In genomic region chr16:57591086-57591869, GRCh38 we compare ENCODE assay signal across 8 cellular contexts. TPM values are rescaled to one million over a fixed set of nuclear protein-coding genes. Genes with fewer than 3 reads are reported as not detected.
DNase-seq lines count a peak whose midpoint lies in the region; ATAC-seq and TF ChIP-seq lines count a peak whose summit lies in the region.

No MANE protein-coding gene starts in this region.

- H3K4me3 Mint-ChIP-seq in CD4-positive, alpha-beta T cell: peak overlapping the region; percentile 57
- peak overlapping the region; percentile 77 for H3K4me3 Mint-ChIP-seq in activated CD8-positive, alpha-beta T cell treated with anti-CD3 and anti-CD28 coated beads for 36 hours
- no peak overlapping the region for H3K4me3 Mint-ChIP-seq in endodermal cell
- peak overlapping the region in 1 of 2 donors; percentile 57 for H3K4me3 Mint-ChIP-seq in stimulated activated naive B cell treated with anti-CD40 and anti-IgM and Interleukin-4, amounts not matched to agents 10 μg/mL and 1 μg/mL and 100 μg/mL, for 72 hours

- H3K4me1 ChIP-seq in endodermal cell (ENCODE audit: control insufficient read depth, insufficient read depth, low read length) (no peaks in the 10 kb centered on the region), mesodermal cell (ENCODE audit: control insufficient read depth, insufficient read depth, low read length, poor library complexity, severe bottlenecking) (peaks cover 14% of the 10 kb centered on the region)

- H3K9ac ChIP-seq in endodermal cell (ENCODE audit: extremely low read depth, low read length, poor library complexity, severe bottlenecking): no peak overlapping the region

- H3K27me3 Mint-ChIP-seq in CD4-positive, alpha-beta T cell: no peaks in the 10 kb centered on the region
- no peaks in the 10 kb centered on the region for H3K27me3 Mint-ChIP-seq in activated CD8-positive, alpha-beta T cell treated with anti-CD3 and anti-CD28 coated beads for 36 hours
- H3K27me3 Mint-ChIP-seq in endodermal cell (ENCODE audit: insufficient read depth): peaks cover 20% of the 10 kb centered on the region
- peaks cover 5 to 8% of the 10 kb centered on the region in 2 donors for H3K27me3 Mint-ChIP-seq in stimulated activated naive B cell treated with anti-CD40 and anti-IgM and Interleukin-4, amounts not matched to agents 10 μg/mL and 1 μg/mL and 100 μg/mL, for 72 hours

- H3K9me3 Mint-ChIP-seq in CD4-positive, alpha-beta T cell: peaks cover 3% of the 10 kb centered on the region
- H3K9me3 Mint-ChIP-seq in activated CD8-positive, alpha-beta T cell treated with anti-CD3 and anti-CD28 coated beads for 36 hours: peaks cover 15% of the 10 kb centered on the region
- peaks cover 11% of the 10 kb centered on the region for H3K9me3 Mint-ChIP-seq in endodermal cell
- H3K9me3 Mint-ChIP-seq in stimulated activated naive B cell treated with anti-CD40 and anti-IgM and Interleukin-4, amounts not matched to agents 10 μg/mL and 1 μg/mL and 100 μg/mL, for 72 hours: peaks cover 4 to 5% of the 10 kb centered on the region in 2 donors

- CTCF ChIA-PET in CD4-positive, alpha-beta T cell (lab: Charles Lee): interaction anchor here (0.6 to 1.6 kb wide), 6 partner anchors 10 to 60 kb away, joined by 3 to 9 read pairs (median 5); no protein-coding TSS in a partner anchor
- CTCF ChIA-PET in activated CD8-positive, alpha-beta T cell treated with anti-CD3 and anti-CD28 coated beads for 36 hours (lab: Charles Lee): interaction anchor here (0.6 to 12.1 kb wide), 21 partner anchors 11 to 401 kb away, joined by 3 to 180 read pairs (median 5); partner anchors contain the start of gene ADGRG5

- no peak overlapping the region for H3K4me3 ChIP-seq in endodermal cell (ENCODE audit: low read length)
- H3K4me3 ChIP-seq in mesodermal cell (ENCODE audit: extremely low read depth, insufficient read depth, low read length, poor library complexity, severe bottlenecking): no peak overlapping the region

- H3K27ac ChIP-seq in CD4-positive, alpha-beta T cell (ENCODE audit: low read depth, low read length): no peak overlapping the region
- H3K27ac ChIP-seq in endodermal cell (ENCODE audit: low read depth, low read length) (no peak overlapping the region), mesodermal cell (ENCODE audit: low read depth, low read length, severe bottlenecking) (peak overlapping the region; percentile 79)

- POLR2A ChIA-PET in CD4-positive, alpha-beta T cell (lab: Charles Lee): interaction anchor here (0.8 to 2.8 kb wide), 5 partner anchors 11 to 59 kb away, joined by 3 to 15 read pairs (median 4); no protein-coding TSS in a partner anchor
- POLR2A ChIA-PET in activated CD8-positive, alpha-beta T cell treated with anti-CD3 and anti-CD28 coated beads for 36 hours (lab: Charles Lee): interaction anchor here (0.6 to 5.3 kb wide), 11 partner anchors 10 to 135 kb away, joined by 3 to 68 read pairs (median 5); partner anchors contain the start of gene CCDC102A

- no peaks in the 10 kb centered on the region for H3K36me3 ChIP-seq in endodermal cell (ENCODE audit: control insufficient read depth, insufficient read depth, low read length)
- no peaks in the 10 kb centered on the region for H3K36me3 ChIP-seq in mesodermal cell (ENCODE audit: control insufficient read depth, insufficient read depth, low read length)

- intact Hi-C loops in CD4-positive, alpha-beta T cell (cut with DNase I, micrococcal nuclease): loop anchor here (1.0 to 5.0 kb wide), 3 partner anchors 14 to 141 kb away; no protein-coding TSS in a partner anchor
- intact Hi-C loops in activated CD8-positive, alpha-beta T cell treated with anti-CD3 and anti-CD28 coated beads for 36 hours (cut with micrococcal nuclease): loop anchor here (5.0 kb wide), 2 partner anchors 49 to 56 kb away; partner anchors contain the start of gene ADGRG5

- H3K27me3 ChIP-seq in CD4-positive, alpha-beta T cell (ENCODE audit: control insufficient read depth, insufficient read depth, low read length): no peaks in the 10 kb centered on the region
- no peaks in the 10 kb centered on the region for H3K27me3 ChIP-seq in endodermal cell (ENCODE audit: control insufficient read depth, insufficient read depth, low read length, poor library complexity, severe bottlenecking)

- H3K36me3 Mint-ChIP-seq in CD4-positive, alpha-beta T cell (ENCODE audit: low read depth): peaks cover 4% of the 10 kb centered on the region
- H3K36me3 Mint-ChIP-seq in activated CD8-positive, alpha-beta T cell treated with anti-CD3 and anti-CD28 coated beads for 36 hours (ENCODE audit: low read depth): peaks cover 21% of the 10 kb centered on the region
- no peaks in the 10 kb centered on the region for H3K36me3 Mint-ChIP-seq in endodermal cell (ENCODE audit: low read depth)
- peaks cover 0 to 4% of the 10 kb centered on the region in 2 donors for H3K36me3 Mint-ChIP-seq in stimulated activated naive B cell treated with anti-CD40 and anti-IgM and Interleukin-4, amounts not matched to agents 10 μg/mL and 1 μg/mL and 100 μg/mL, for 72 hours

- peak; percentile 83 for TF ChIP-seq CTCF in CD4-positive, alpha-beta T cell (IDR thresholded peaks at IDR 0.05)
- TF ChIP-seq CTCF in activated CD8-positive, alpha-beta T cell treated with anti-CD3 and anti-CD28 coated beads for 36 hours (IDR thresholded peaks at IDR 0.05): peak; percentile 94
- TF ChIP-seq CTCF in endodermal cell (conservative IDR thresholded peaks at IDR 0.05): peak; percentile 96

- ATAC-seq in CD4-positive, alpha-beta T cell (ENCODE audit: poor library complexity): peak; percentile 45
- peak; percentile 55 for ATAC-seq in GM19324 (IDR thresholded peaks at IDR 0.05; ENCODE audit: low FRiP score, unreplicated experiment)
- peak; percentile 81 for ATAC-seq in HG03439 (IDR thresholded peaks at IDR 0.05; ENCODE audit: unreplicated experiment)
- peak; percentile 81 for ATAC-seq in activated CD8-positive, alpha-beta T cell treated with anti-CD3 and anti-CD28 coated beads for 36 hours
- ATAC-seq in stimulated activated naive B cell treated with anti-CD40 and anti-IgM and Interleukin-4, amounts not matched to agents 10 μg/mL and 1 μg/mL and 100 μg/mL, for 72 hours (replicated peaks): peak; percentile 91 to 94

- WGBS in endodermal cell (ENCODE audit: insufficient coverage in 1 of 2, insufficient read length in 1 of 2), 2 experiments: 29 to 38% methylated on average over 6 to 9 of the region's 9 CpGs
- WGBS in mesodermal cell (ENCODE audit: insufficient coverage in 2 of 2), 2 experiments: 21 to 23% methylated on average over 6 to 8 of the region's 9 CpGs

- H3K27ac Mint-ChIP-seq in CD4-positive, alpha-beta T cell: peak overlapping the region; percentile 70
- H3K27ac Mint-ChIP-seq in activated CD8-positive, alpha-beta T cell treated with anti-CD3 and anti-CD28 coated beads for 36 hours: peak overlapping the region; percentile 98
- H3K27ac Mint-ChIP-seq in endodermal cell: no peak overlapping the region
- H3K27ac Mint-ChIP-seq in stimulated activated naive B cell treated with anti-CD40 and anti-IgM and Interleukin-4, amounts not matched to agents 10 μg/mL and 1 μg/mL and 100 μg/mL, for 72 hours: peak overlapping the region; percentile 73

- peak; percentile 40 to 56 (median 49) for DNase-seq in CD4-positive, alpha-beta T cell
- DNase-seq in NCI-H774 (lab: John Stamatoyannopoulos, UW) (peak; percentile 17), endodermal cell (peak; percentile 96)
- DNase-seq in activated CD8-positive, alpha-beta T cell treated with anti-CD3 and anti-CD28 coated beads for 36 hours: peak; percentile 94
- peak; percentile 47 for DNase-seq in stimulated activated naive B cell treated with anti-CD40 and anti-IgM and Interleukin-4, amounts not matched to agents 10 μg/mL and 1 μg/mL and 100 μg/mL, for 72 hours

- peaks cover 42% of the 10 kb centered on the region for H3K4me1 Mint-ChIP-seq in CD4-positive, alpha-beta T cell (ENCODE audit: low read depth)
- peaks cover 49% of the 10 kb centered on the region for H3K4me1 Mint-ChIP-seq in activated CD8-positive, alpha-beta T cell treated with anti-CD3 and anti-CD28 coated beads for 36 hours (ENCODE audit: low read depth)
- H3K4me1 Mint-ChIP-seq in endodermal cell: no peaks in the 10 kb centered on the region
- peaks cover 26 to 27% of the 10 kb centered on the region in 2 donors for H3K4me1 Mint-ChIP-seq in stimulated activated naive B cell treated with anti-CD40 and anti-IgM and Interleukin-4, amounts not matched to agents 10 μg/mL and 1 μg/mL and 100 μg/mL, for 72 hours

- no peaks in the 10 kb centered on the region for H3K9me3 ChIP-seq in CD4-positive, alpha-beta T cell (ENCODE audit: control insufficient read depth, low read length)
- H3K9me3 ChIP-seq in endodermal cell (ENCODE audit: control insufficient read depth, low read length): no peaks in the 10 kb centered on the region
- peaks cover 6% of the 10 kb centered on the region for H3K9me3 ChIP-seq in mesodermal cell (ENCODE audit: control insufficient read depth, low read length)

RNA-seq across cellular contexts. Expression of gene ADGRG1, which starts 37.2 kb away (rescaled TPM):
- 1 to 10 TPM; 1.8 to 2.3 TPM for total RNA-seq in CD4-positive, alpha-beta T cell
- total RNA-seq in activated CD8-positive, alpha-beta T cell treated with anti-CD3 and anti-CD28 coated beads for 36 hours: 1 to 10 TPM; 4.9 to 8.5 TPM
- total RNA-seq in endodermal cell: under 1 TPM; 0.64 TPM
- 122 TPM for polyA plus RNA-seq in endodermal cell (2013, experiment 1 of 2)
- polyA plus RNA-seq in endodermal cell (2013, experiment 2 of 2): 97.9 TPM
- 19.4 TPM for polyA plus RNA-seq in mesodermal cell (2013, experiment 1 of 2)
- polyA plus RNA-seq in mesodermal cell (2013, experiment 2 of 2): 11.7 TPM

RNA-seq across cellular contexts. Expression of gene ADGRG5, which starts 48.8 kb away (rescaled TPM):
- total RNA-seq in CD4-positive, alpha-beta T cell: under 1 TPM; 0.41 to 0.61 TPM
- 1 to 10 TPM; 4.8 to 5.5 TPM for total RNA-seq in activated CD8-positive, alpha-beta T cell treated with anti-CD3 and anti-CD28 coated beads for 36 hours
- 1 to 10 TPM; 3.6 to 4.8 TPM for total RNA-seq in endodermal cell
- 0.93 TPM for polyA plus RNA-seq in endodermal cell (2013, experiment 1 of 2)
- 0.29 TPM for polyA plus RNA-seq in endodermal cell (2013, experiment 2 of 2)
- 1.3 TPM for polyA plus RNA-seq in mesodermal cell (2013, experiment 1 of 2)
- 0.86 TPM for polyA plus RNA-seq in mesodermal cell (2013, experiment 2 of 2)

RNA-seq across cellular contexts. Expression of gene CCDC102A, which starts 54.9 kb away (rescaled TPM):
- 1 to 10 TPM; 2.0 TPM for total RNA-seq in CD4-positive, alpha-beta T cell
- 1 to 10 TPM; 7.1 to 7.9 TPM for total RNA-seq in activated CD8-positive, alpha-beta T cell treated with anti-CD3 and anti-CD28 coated beads for 36 hours
- 1 to 10 TPM; 6.7 to 9.8 TPM for total RNA-seq in endodermal cell
- polyA plus RNA-seq in endodermal cell (2013, experiment 1 of 2): 5.0 TPM
- polyA plus RNA-seq in endodermal cell (2013, experiment 2 of 2): 5.5 TPM
- polyA plus RNA-seq in mesodermal cell (2013, experiment 1 of 2): 10.6 TPM
- 12.0 TPM for polyA plus RNA-seq in mesodermal cell (2013, experiment 2 of 2)

Comparison
In these comparisons a context has a peak if more than half of its experiments do, and no peak if none do; other contexts are left out.
1. DNase-seq: peak in every context shown above with its lines; median percentile 96 in endodermal cell; 94 in activated CD8-positive, alpha-beta T cell treated with anti-CD3 and anti-CD28 coated beads for 36 hours; 49 in CD4-positive, alpha-beta T cell; 47 in stimulated activated naive B cell treated with anti-CD40 and anti-IgM and Interleukin-4, amounts not matched to agents 10 μg/mL and 1 μg/mL and 100 μg/mL, for 72 hours; 17 in NCI-H774.